ENCODE assay signal across 8 cellular contexts in the genomic region with DNA sequence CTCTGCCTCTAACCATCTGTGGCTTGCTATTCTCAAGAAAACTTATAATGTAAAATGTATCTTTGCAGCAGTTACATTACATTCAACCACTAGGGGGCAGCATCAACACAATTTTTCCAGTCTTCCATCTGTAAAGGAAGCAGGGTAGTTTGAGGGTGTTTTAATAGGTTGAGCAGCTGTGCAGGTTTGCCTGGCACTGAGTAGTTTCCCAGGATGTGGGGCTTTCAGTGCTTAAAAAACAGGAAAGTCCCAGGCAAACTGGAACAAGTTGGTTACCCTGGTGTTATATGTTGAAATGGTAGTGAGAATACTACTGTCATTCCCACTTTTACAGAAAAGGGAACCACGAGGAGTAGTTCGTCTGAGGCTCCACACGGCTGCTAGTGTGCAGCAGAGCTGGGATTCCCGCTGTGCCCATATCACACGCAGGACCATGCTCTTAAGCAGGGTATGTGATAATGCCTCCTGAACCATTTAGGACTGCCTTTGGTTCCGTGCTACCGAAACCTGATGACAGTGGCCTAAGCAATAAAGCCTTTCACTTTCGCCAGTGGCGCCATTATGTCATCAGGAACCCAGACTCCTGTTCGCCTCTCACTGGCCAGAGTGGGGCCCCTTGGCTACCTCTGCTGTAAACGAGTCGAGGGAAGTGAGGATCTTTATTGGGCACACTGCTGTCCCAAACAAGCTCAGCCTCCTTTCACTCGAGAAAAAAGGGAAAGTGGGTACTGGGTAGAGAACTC.
DNase-seq lines count a peak whose midpoint lies in the region; ATAC-seq and TF ChIP-seq lines count a peak whose summit lies in the region.

No MANE protein-coding gene starts in this region.

- H3K4me3 ChIP-seq in CD8-positive, alpha-beta memory T cell (ENCODE audit: low read length): no peak overlapping the region
- no peak overlapping the region for H3K4me3 ChIP-seq in esophagus muscularis mucosa

- CTCF ChIA-PET in CD8-positive, alpha-beta memory T cell (lab: Charles Lee): interaction anchor here (0.7 to 8.3 kb wide), 19 partner anchors 8 to 236 kb away, joined by 3 to 84 read pairs (median 6); a partner anchor contains a TSS

- peak; percentile 38 to 70 (median 66) for DNase-seq in CD8-positive, alpha-beta memory T cell
- DNase-seq in HT-29 (ENCODE audit: low spot score) (peak; percentile 88), NCI-H774 (lab: John Stamatoyannopoulos, UW) (peak; percentile 71), esophagus muscularis mucosa (ENCODE audit: extremely low spot score) (no peak), posterior vena cava (ENCODE audit: low spot score) (no peak)
- DNase-seq in activated CD4-positive, alpha-beta T cell treated with anti-CD3 and anti-CD28 coated beads, Interleukin-2, amount 50 U/mL, for 48 hours: peak; percentile 34 to 51
- DNase-seq in natural killer cell treated with Interleukin-12 subunit alpha and Interleukin-12 subunit beta and Interleukin-15 and Interleukin-18, amount 100 ng/mL, for 72 hours (ENCODE audit: low spot score): peak; percentile 73

- no peak overlapping the region for H3K27ac ChIP-seq in CD8-positive, alpha-beta memory T cell (ENCODE audit: low read depth, low read length)
- no peak overlapping the region for H3K27ac ChIP-seq in esophagus muscularis mucosa (replicated peaks in 1 of 4)

- TF ChIP-seq EP300 in esophagus muscularis mucosa (IDR thresholded peaks at IDR 0.05): no peak

- H3K4me1 ChIP-seq in CD8-positive, alpha-beta memory T cell (ENCODE audit: insufficient read depth, low read length): peaks cover 41% of the 10 kb centered on the region
- peaks cover 0 to 4% (median 0%) of the 10 kb centered on the region in 4 donors for H3K4me1 ChIP-seq in esophagus muscularis mucosa

- no peaks in the 10 kb centered on the region for H3K9me3 ChIP-seq in CD8-positive, alpha-beta memory T cell (ENCODE audit: low read length)
- H3K9me3 ChIP-seq in esophagus muscularis mucosa: no peaks in the 10 kb centered on the region

- no peaks in the 10 kb centered on the region for H3K9me3 Mint-ChIP-seq in CD8-positive, alpha-beta memory T cell
- H3K9me3 Mint-ChIP-seq in natural killer cell treated with Interleukin-12 subunit alpha and Interleukin-12 subunit beta and Interleukin-15 and Interleukin-18, amount 100 ng/mL, for 72 hours: no peaks in the 10 kb centered on the region

- ATAC-seq in GM19372 (IDR thresholded peaks at IDR 0.05; ENCODE audit: low read depth, unreplicated experiment): peak; percentile 73
- peak; percentile 70 to 71 for ATAC-seq in natural killer cell treated with Interleukin-12 subunit alpha and Interleukin-12 subunit beta and Interleukin-15 and Interleukin-18, amount 100 ng/mL, for 72 hours

- peak overlapping the region in 1 of 7 donors; percentile 10 for H3K4me3 Mint-ChIP-seq in CD8-positive, alpha-beta memory T cell
- no peak overlapping the region for H3K4me3 Mint-ChIP-seq in natural killer cell treated with Interleukin-12 subunit alpha and Interleukin-12 subunit beta and Interleukin-15 and Interleukin-18, amount 100 ng/mL, for 72 hours

- no peaks in the 10 kb centered on the region for H3K27me3 ChIP-seq in CD8-positive, alpha-beta memory T cell (ENCODE audit: insufficient read depth, low read length, poor library complexity, severe bottlenecking)
- no peaks in the 10 kb centered on the region for H3K27me3 ChIP-seq in esophagus muscularis mucosa

- WGBS in esophagus muscularis mucosa: 79% methylated on average over 13 of the region's 13 CpGs

- intact Hi-C loops in esophagus muscularis mucosa (cut with DNase I): loop anchor here (2.0 to 5.0 kb wide), 2 partner anchors 149 to 259 kb away; no protein-coding TSS in a partner anchor
- intact Hi-C loops in posterior vena cava (cut with DNase I): loop anchor here in 1 of 2 donors (5.0 kb wide), 1 partner anchor 259 kb away; no protein-coding TSS in a partner anchor

- peak; percentile 70 to 81 (median 79) for TF ChIP-seq CTCF in esophagus muscularis mucosa (IDR thresholded peaks at IDR 0.05)

- no peak for TF ChIP-seq POLR2A in esophagus muscularis mucosa (IDR thresholded peaks at IDR 0.05; ENCODE audit: low read depth)

- no peak overlapping the region for H3K27ac Mint-ChIP-seq in CD8-positive, alpha-beta memory T cell
- no peak overlapping the region for H3K27ac Mint-ChIP-seq in natural killer cell treated with Interleukin-12 subunit alpha and Interleukin-12 subunit beta and Interleukin-15 and Interleukin-18, amount 100 ng/mL, for 72 hours

- peaks cover 24 to 36% (median 34%) of the 10 kb centered on the region in 3 donors for H3K4me1 Mint-ChIP-seq in CD8-positive, alpha-beta memory T cell
- peaks cover 0 to 9% of the 10 kb centered on the region in 2 donors for H3K4me1 Mint-ChIP-seq in natural killer cell treated with Interleukin-12 subunit alpha and Interleukin-12 subunit beta and Interleukin-15 and Interleukin-18, amount 100 ng/mL, for 72 hours (ENCODE audit: low read depth in 2 of 2)

- POLR2A ChIA-PET in CD8-positive, alpha-beta memory T cell (lab: Charles Lee): interaction anchor here (1.1 to 1.5 kb wide), 2 partner anchors 8 to 72 kb away, joined by 5 to 7 read pairs; a partner anchor contains a TSS

- H3K27me3 Mint-ChIP-seq in CD8-positive, alpha-beta memory T cell: no peaks in the 10 kb centered on the region
- no peaks in the 10 kb centered on the region for H3K27me3 Mint-ChIP-seq in natural killer cell treated with Interleukin-12 subunit alpha and Interleukin-12 subunit beta and Interleukin-15 and Interleukin-18, amount 100 ng/mL, for 72 hours

- H3K36me3 Mint-ChIP-seq in CD8-positive, alpha-beta memory T cell: peaks cover 0 to 6% (median 1%) of the 10 kb centered on the region in 3 donors
- H3K36me3 Mint-ChIP-seq in natural killer cell treated with Interleukin-12 subunit alpha and Interleukin-12 subunit beta and Interleukin-15 and Interleukin-18, amount 100 ng/mL, for 72 hours: no peaks in the 10 kb centered on the region

- no peaks in the 10 kb centered on the region for H3K36me3 ChIP-seq in CD8-positive, alpha-beta memory T cell (ENCODE audit: insufficient read depth, low read length)
- H3K36me3 ChIP-seq in esophagus muscularis mucosa: no peaks in the 10 kb centered on the region

Comparison
In these comparisons a context has a peak if more than half of its experiments do, and no peak if none do; other contexts are left out.
1. DNase-seq: peak in CD8-positive, alpha-beta memory T cell (5 of 5), HT-29 (single experiment), NCI-H774 (single experiment), activated CD4-positive, alpha-beta T cell treated with anti-CD3 and anti-CD28 coated beads, Interleukin-2, amount 50 U/mL, for 48 hours (2 of 2) and natural killer cell treated with Interleukin-12 subunit alpha and Interleukin-12 subunit beta and Interleukin-15 and Interleukin-18, amount 100 ng/mL, for 72 hours (single experiment); none in esophagus muscularis mucosa (single experiment) and posterior vena cava (single experiment).